Comparison of ENCODE assay signal across 17 cellular contexts in genomic region chr9:136100700-136101614, GRCh38. TPM values are rescaled to one million over a fixed set of nuclear protein-coding genes. Genes with fewer than 3 reads are reported as not detected.
DNase-seq lines count a peak whose midpoint lies in the region; ATAC-seq, FAIRE-seq and TF ChIP-seq lines count a peak whose summit lies in the region.
"Had no signal": no experiment of that assay in that cellular context is flagged by ENCODE, and none has a peak within 500 bp of the region (broad histone marks: within the 10 kb centered on the region; RNA-seq: fewer than 3 reads in every experiment).

No MANE protein-coding gene starts in this region.

- H3K27ac ChIP-seq in Panc1 (ENCODE audit: low read length) (no peak overlapping the region), mammary epithelial cell (ENCODE audit: insufficient read depth, low read depth, low read length) (no peak overlapping the region), upper lobe of right lung (no peak overlapping the region)
- H3K27ac ChIP-seq: breast epithelium, ovary, stomach, VCaP had no signal

- FAIRE-seq in urothelium cell line (lab: Jason Lieb, UNC): no peak
- FAIRE-seq: small intestine had no signal

- TF ChIP-seq CTCF in Panc1 (IDR thresholded peaks at IDR 0.05) (no peak), mammary epithelial cell (conservative IDR thresholded peaks at IDR 0.05 in 1 of 2, IDR thresholded peaks at IDR 0.05 in 1 of 2; ENCODE audit: extremely low read depth in 1 of 2, insufficient read depth in 1 of 2, low read depth in 1 of 2, low read length in 2 of 2) (no peak), upper lobe of right lung (IDR thresholded peaks at IDR 0.05) (no peak)

- H3K36me3 ChIP-seq in Panc1 (ENCODE audit: control insufficient read depth, insufficient read depth, low read length): no peaks in the 10 kb centered on the region
- no peaks in the 10 kb centered on the region for H3K36me3 ChIP-seq in mammary epithelial cell (ENCODE audit: insufficient read depth, low read length)
- H3K36me3 ChIP-seq in upper lobe of right lung: no peaks in the 10 kb centered on the region
- H3K36me3 ChIP-seq: breast epithelium, ovary, stomach had no signal

- ATAC-seq in Panc1: peak; percentile 68
- ATAC-seq in GM19324 (IDR thresholded peaks at IDR 0.05; ENCODE audit: low FRiP score, unreplicated experiment): no peak
- no peak for ATAC-seq in upper lobe of right lung

- in situ Hi-C loops in Panc1 (cut with HindIII; ENCODE audit: low pct_unique_long_range_greater_than_20kb, low sequenced_read_pairs) (no loop called here), mammary epithelial cell (cut with MboI; ENCODE audit: low sequenced_read_pairs in 2 of 2) (no loop called here)

- peak; percentile 28 for DNase-seq in NCI-H82 (lab: John Stamatoyannopoulos, UW)
- no peak for DNase-seq in NCI-H82 treated with DMSO at 0.1 percent for 48 hours (lab: John Stamatoyannopoulos, UW; ENCODE audit: unreplicated experiment)
- peak; percentile 31 for DNase-seq in NCI-H2029 treated with DMSO at 0.1 percent for 48 hours (lab: John Stamatoyannopoulos, UW)
- DNase-seq in Panc1 (ENCODE audit: low read depth, low spot score): no peak
- peak; percentile 21 for DNase-seq in urothelium cell line (ENCODE audit: low spot score)
- DNase-seq in mammary epithelial cell: no peak
- no peak for DNase-seq in upper lobe of right lung
- DNase-seq: activated CD8-positive, alpha-beta memory T cell treated with anti-CD3 and anti-CD28 coated beads, Interleukin-2, amount 50 U/mL, for 48 hours; activated naive CD4-positive, alpha-beta T cell treated with anti-CD3 and anti-CD28 coated beads, Interleukin-2, amount 10 ng/mL, durations not matched to agents 7 days and 5 days; effector memory CD4-positive, alpha-beta T cell; MM.1S; ovary; small intestine; stomach had no signal

- H3K27me3 ChIP-seq in Panc1 (ENCODE audit: control insufficient read depth, insufficient read depth, low read length): no peaks in the 10 kb centered on the region
- H3K27me3 ChIP-seq in mammary epithelial cell (ENCODE audit: insufficient read depth, low read length): no peaks in the 10 kb centered on the region
- no peaks in the 10 kb centered on the region for H3K27me3 ChIP-seq in upper lobe of right lung
- H3K27me3 ChIP-seq: ovary had no signal

- dilution Hi-C loops in mammary epithelial cell (cut with HindIII; ENCODE audit: low sequenced_read_pairs): no loop called here

- no peaks in the 10 kb centered on the region for H4K20me1 ChIP-seq in mammary epithelial cell (ENCODE audit: insufficient read depth, low read length)

- intact Hi-C loops in Panc1 (cut with micrococcal nuclease; ENCODE audit: unreplicated experiment) (no loop called here), mammary epithelial cell (cut with micrococcal nuclease) (no loop called here), upper lobe of right lung (cut with DNase I) (no loop called here)

- CTCF ChIA-PET in Panc1 (lab: Charles Lee) (no interaction called here), mammary epithelial cell (lab: Charles Lee; ENCODE audit: low non-redundant PET) (no interaction called here)

- peaks cover 14% of the 10 kb centered on the region for H3K4me1 ChIP-seq in Panc1 (ENCODE audit: control insufficient read depth, insufficient read depth, low read length)
- peaks cover 16% of the 10 kb centered on the region for H3K4me1 ChIP-seq in mammary epithelial cell (ENCODE audit: insufficient read depth, low read length)
- H3K4me1 ChIP-seq in upper lobe of right lung: peaks cover 23% of the 10 kb centered on the region

- no peaks in the 10 kb centered on the region for H3K9me3 ChIP-seq in Panc1 (ENCODE audit: control insufficient read depth, insufficient read depth, low read depth, low read length)
- no peaks in the 10 kb centered on the region for H3K9me3 ChIP-seq in mammary epithelial cell (replicated peaks; ENCODE audit: insufficient read depth, low read length)
- H3K9me3 ChIP-seq in upper lobe of right lung: no peaks in the 10 kb centered on the region
- H3K9me3 ChIP-seq: breast epithelium, ovary, stomach had no signal

- H3K4me3 ChIP-seq in Panc1 (ENCODE audit: low read depth in 2 of 2, low read length in 2 of 2) (no peak overlapping the region), mammary epithelial cell (replicated peaks in 1 of 3; ENCODE audit: insufficient read depth in 1 of 3, low read depth in 2 of 3, low read length in 3 of 3) (no peak overlapping the region), upper lobe of right lung (no peak overlapping the region)
- H3K4me3 ChIP-seq: breast epithelium, ovary, stomach had no signal

- 66% methylated on average over 8 of the region's 30 CpGs for WGBS in mammary epithelial cell (ENCODE audit: low coverage, missing lambda C conversion rate)

- BruUV-seq in Panc1 (replicated peaks; lab: Mats Ljungman, UMichigan) (no TSS peak), mammary epithelial cell (replicated peaks; lab: Mats Ljungman, UMichigan) (no TSS peak)

- POLR2A ChIA-PET in Panc1 (lab: Charles Lee): no interaction called here

- H2AFZ ChIP-seq in mammary epithelial cell (ENCODE audit: low read depth, low read length): no peak overlapping the region

- H3K4me2 ChIP-seq in mammary epithelial cell (ENCODE audit: insufficient read depth, low read depth, low read length): no peak overlapping the region

- H3K9ac ChIP-seq in mammary epithelial cell (ENCODE audit: insufficient read depth, low read length): no peak overlapping the region

- H3K79me2 ChIP-seq in mammary epithelial cell (ENCODE audit: insufficient read depth, low read length): no peaks in the 10 kb centered on the region

RNA-seq across cellular contexts. Expression of gene NACC2, which starts 5.9 kb away (rescaled TPM):
- total RNA-seq in Panc1 (2021; ENCODE audit: unreplicated experiment): 62.0 TPM
- 46.2 TPM for polyA plus RNA-seq in Panc1 (2012; ENCODE audit: insufficient read length)
- total RNA-seq in mammary epithelial cell: 10 to 100 TPM; 14.1 to 27.3 TPM
- 6.7 TPM for polyA plus RNA-seq in mammary epithelial cell
- 13.1 TPM for polyA minus RNA-seq in mammary epithelial cell
- 33.5 TPM for total RNA-seq in upper lobe of right lung

RNA-seq across cellular contexts. Expression of gene TMEM250, which starts 17.7 kb away (rescaled TPM):
- total RNA-seq in Panc1 (2021; ENCODE audit: unreplicated experiment): 34.0 TPM
- 41.1 TPM for polyA plus RNA-seq in Panc1 (2012; ENCODE audit: insufficient read length)
- 10 to 100 TPM; 33.8 to 49.8 TPM for total RNA-seq in mammary epithelial cell
- polyA plus RNA-seq in mammary epithelial cell: 27.9 TPM
- 25.5 TPM for polyA minus RNA-seq in mammary epithelial cell
- total RNA-seq in upper lobe of right lung: 30.7 TPM

Comparison
In these comparisons a context has a peak if more than half of its experiments do, and no peak if none do; other contexts are left out.
1. DNase-seq: peak in NCI-H82 (single experiment), NCI-H2029 treated with DMSO at 0.1 percent for 48 hours (single experiment) and urothelium cell line (single experiment); none in NCI-H82 treated with DMSO at 0.1 percent for 48 hours (single experiment), Panc1 (single experiment), mammary epithelial cell (single experiment) and upper lobe of right lung (single experiment).